In the genomic region with DNA sequence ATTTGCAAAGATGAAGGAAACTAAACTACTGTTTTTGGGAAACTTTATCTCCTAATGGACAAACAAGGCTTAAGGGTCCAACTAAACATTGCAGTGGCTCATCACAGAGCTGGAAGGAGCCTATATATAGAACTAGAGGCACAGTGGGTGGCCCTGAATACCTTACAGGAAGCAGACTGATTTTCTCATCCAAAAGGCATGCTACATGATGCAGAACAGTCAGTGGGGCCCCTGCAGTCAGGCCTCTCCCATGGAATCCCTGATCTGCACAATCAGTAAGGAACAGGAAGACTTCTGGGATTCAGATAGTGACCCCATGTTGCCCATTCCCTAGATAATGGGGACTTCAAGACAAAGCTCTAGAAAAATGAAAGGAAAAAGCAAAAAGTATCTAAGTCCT, we compare ENCODE assay signal across 1 cellular context.
TF ChIP-seq lines count a peak whose summit lies in the region.

No MANE protein-coding gene starts in this region.

TF ChIP-seq in GM12878, 131 proteins besides CTCF, POLR2A, EP300 and RAD21:
- TF ChIP-seq RCOR1 (conservative IDR thresholded peaks at IDR 0.05; ENCODE audit: low read depth, low read length) (no peak), RBBP5 (conservative IDR thresholded peaks at IDR 0.05) (no peak), NR2C2 (IDR thresholded peaks at IDR 0.05; ENCODE audit: borderline replicate concordance, control insufficient read depth, insufficient read length, low read depth) (no peak), PAX8 (IDR thresholded peaks at IDR 0.05) (no peak), BRCA1 (IDR thresholded peaks at IDR 0.05; ENCODE audit: low read depth, low read length) (no peak), RELA (IDR thresholded peaks at IDR 0.05; ENCODE audit: borderline replicate concordance, partially characterized antibody) (no peak), CHD1 (IDR thresholded peaks at IDR 0.05; ENCODE audit: low read depth, low read length) (no peak), NFYA (IDR thresholded peaks at IDR 0.05; ENCODE audit: borderline replicate concordance, low read depth, low read length) (no peak)
- TF ChIP-seq, protein P1, sequence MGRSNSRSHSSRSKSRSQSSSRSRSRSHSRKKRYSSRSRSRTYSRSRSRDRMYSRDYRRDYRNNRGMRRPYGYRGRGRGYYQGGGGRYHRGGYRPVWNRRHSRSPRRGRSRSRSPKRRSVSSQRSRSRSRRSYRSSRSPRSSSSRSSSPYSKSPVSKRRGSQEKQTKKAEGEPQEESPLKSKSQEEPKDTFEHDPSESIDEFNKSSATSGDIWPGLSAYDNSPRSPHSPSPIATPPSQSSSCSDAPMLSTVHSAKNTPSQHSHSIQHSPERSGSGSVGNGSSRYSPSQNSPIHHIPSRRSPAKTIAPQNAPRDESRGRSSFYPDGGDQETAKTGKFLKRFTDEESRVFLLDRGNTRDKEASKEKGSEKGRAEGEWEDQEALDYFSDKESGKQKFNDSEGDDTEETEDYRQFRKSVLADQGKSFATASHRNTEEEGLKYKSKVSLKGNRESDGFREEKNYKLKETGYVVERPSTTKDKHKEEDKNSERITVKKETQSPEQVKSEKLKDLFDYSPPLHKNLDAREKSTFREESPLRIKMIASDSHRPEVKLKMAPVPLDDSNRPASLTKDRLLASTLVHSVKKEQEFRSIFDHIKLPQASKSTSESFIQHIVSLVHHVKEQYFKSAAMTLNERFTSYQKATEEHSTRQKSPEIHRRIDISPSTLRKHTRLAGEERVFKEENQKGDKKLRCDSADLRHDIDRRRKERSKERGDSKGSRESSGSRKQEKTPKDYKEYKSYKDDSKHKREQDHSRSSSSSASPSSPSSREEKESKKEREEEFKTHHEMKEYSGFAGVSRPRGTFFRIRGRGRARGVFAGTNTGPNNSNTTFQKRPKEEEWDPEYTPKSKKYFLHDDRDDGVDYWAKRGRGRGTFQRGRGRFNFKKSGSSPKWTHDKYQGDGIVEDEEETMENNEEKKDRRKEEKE (IDR thresholded peaks at IDR 0.05), result no peak
- TF ChIP-seq, protein P2, sequence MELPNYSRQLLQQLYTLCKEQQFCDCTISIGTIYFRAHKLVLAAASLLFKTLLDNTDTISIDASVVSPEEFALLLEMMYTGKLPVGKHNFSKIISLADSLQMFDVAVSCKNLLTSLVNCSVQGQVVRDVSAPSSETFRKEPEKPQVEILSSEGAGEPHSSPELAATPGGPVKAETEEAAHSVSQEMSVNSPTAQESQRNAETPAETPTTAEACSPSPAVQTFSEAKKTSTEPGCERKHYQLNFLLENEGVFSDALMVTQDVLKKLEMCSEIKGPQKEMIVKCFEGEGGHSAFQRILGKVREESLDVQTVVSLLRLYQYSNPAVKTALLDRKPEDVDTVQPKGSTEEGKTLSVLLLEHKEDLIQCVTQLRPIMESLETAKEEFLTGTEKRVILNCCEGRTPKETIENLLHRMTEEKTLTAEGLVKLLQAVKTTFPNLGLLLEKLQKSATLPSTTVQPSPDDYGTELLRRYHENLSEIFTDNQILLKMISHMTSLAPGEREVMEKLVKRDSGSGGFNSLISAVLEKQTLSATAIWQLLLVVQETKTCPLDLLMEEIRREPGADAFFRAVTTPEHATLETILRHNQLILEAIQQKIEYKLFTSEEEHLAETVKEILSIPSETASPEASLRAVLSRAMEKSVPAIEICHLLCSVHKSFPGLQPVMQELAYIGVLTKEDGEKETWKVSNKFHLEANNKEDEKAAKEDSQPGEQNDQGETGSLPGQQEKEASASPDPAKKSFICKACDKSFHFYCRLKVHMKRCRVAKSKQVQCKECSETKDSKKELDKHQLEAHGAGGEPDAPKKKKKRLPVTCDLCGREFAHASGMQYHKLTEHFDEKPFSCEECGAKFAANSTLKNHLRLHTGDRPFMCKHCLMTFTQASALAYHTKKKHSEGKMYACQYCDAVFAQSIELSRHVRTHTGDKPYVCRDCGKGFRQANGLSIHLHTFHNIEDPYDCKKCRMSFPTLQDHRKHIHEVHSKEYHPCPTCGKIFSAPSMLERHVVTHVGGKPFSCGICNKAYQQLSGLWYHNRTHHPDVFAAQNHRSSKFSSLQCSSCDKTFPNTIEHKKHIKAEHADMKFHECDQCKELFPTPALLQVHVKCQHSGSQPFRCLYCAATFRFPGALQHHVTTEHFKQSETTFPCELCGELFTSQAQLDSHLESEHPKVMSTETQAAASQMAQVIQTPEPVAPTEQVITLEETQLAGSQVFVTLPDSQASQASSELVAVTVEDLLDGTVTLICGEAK (IDR thresholded peaks at IDR 0.05; ENCODE audit: borderline replicate concordance), result no peak
